ENCODE assay signal across 13 cellular contexts in genomic region chr7:135291809-135292253, GRCh38. TPM values are rescaled to one million over a fixed set of nuclear protein-coding genes. Genes with fewer than 3 reads are reported as not detected.
A peak's percentile ranks its signal among the peaks of the same experiment; 100 is the strongest.
DNase-seq lines count a peak whose midpoint lies in the region; ATAC-seq and TF ChIP-seq lines count a peak whose summit lies in the region.
"Had no signal": no experiment of that assay in that cellular context is flagged by ENCODE, and none has a peak within 500 bp of the region (broad histone marks: within the 10 kb centered on the region; RNA-seq: fewer than 3 reads in every experiment).

No MANE protein-coding gene starts in this region.

- H3K4me3 Mint-ChIP-seq in activated CD8-positive, alpha-beta memory T cell treated with anti-CD3 and anti-CD28 coated beads, Interleukin-2, amount 10 ng/mL, durations not matched to agents 7 days and 5 days = no peak overlapping the region
- no peak overlapping the region for H3K4me3 Mint-ChIP-seq in natural killer cell treated with Interleukin-12 subunit alpha and Interleukin-12 subunit beta and Interleukin-15 and Interleukin-18, amount 100 ng/mL, for 72 hours
- H3K4me3 Mint-ChIP-seq: activated naive CD4-positive, alpha-beta T cell treated with anti-CD3 and anti-CD28 coated beads, Interleukin-2, amount 10 ng/mL, durations not matched to agents 7 days and 5 days had no signal

- TF ChIP-seq CTCF in choroid plexus epithelial cell (conservative IDR thresholded peaks at IDR 0.05; ENCODE audit: low read depth, low read length) = no peak

- CTCF ChIA-PET in activated CD8-positive, alpha-beta memory T cell treated with anti-CD3 and anti-CD28 coated beads, Interleukin-2, amount 10 ng/mL, durations not matched to agents 7 days and 5 days (lab: Charles Lee) = no interaction called here

- H3K27me3 Mint-ChIP-seq in activated CD8-positive, alpha-beta memory T cell treated with anti-CD3 and anti-CD28 coated beads, Interleukin-2, amount 10 ng/mL, durations not matched to agents 7 days and 5 days = peaks cover 17% of the 10 kb centered on the region
- H3K27me3 Mint-ChIP-seq in natural killer cell treated with Interleukin-12 subunit alpha and Interleukin-12 subunit beta and Interleukin-15 and Interleukin-18, amount 100 ng/mL, for 72 hours = peaks cover 3 to 10% of the 10 kb centered on the region in 2 donors
- H3K27me3 Mint-ChIP-seq: activated naive CD4-positive, alpha-beta T cell treated with anti-CD3 and anti-CD28 coated beads, Interleukin-2, amount 10 ng/mL, durations not matched to agents 7 days and 5 days had no signal

- no peaks in the 10 kb centered on the region for H3K36me3 Mint-ChIP-seq in activated CD8-positive, alpha-beta memory T cell treated with anti-CD3 and anti-CD28 coated beads, Interleukin-2, amount 10 ng/mL, durations not matched to agents 7 days and 5 days
- H3K36me3 Mint-ChIP-seq in natural killer cell treated with Interleukin-12 subunit alpha and Interleukin-12 subunit beta and Interleukin-15 and Interleukin-18, amount 100 ng/mL, for 72 hours = no peaks in the 10 kb centered on the region
- H3K36me3 Mint-ChIP-seq: activated naive CD4-positive, alpha-beta T cell treated with anti-CD3 and anti-CD28 coated beads, Interleukin-2, amount 10 ng/mL, durations not matched to agents 7 days and 5 days had no signal

- in situ Hi-C loops in ACHN (cut with HindIII; ENCODE audit: low pct_ligation_motif_present, low pct_unique_long_range_greater_than_20kb, low sequenced_read_pairs) = no loop called here

- H3K9me3 Mint-ChIP-seq in activated CD8-positive, alpha-beta memory T cell treated with anti-CD3 and anti-CD28 coated beads, Interleukin-2, amount 10 ng/mL, durations not matched to agents 7 days and 5 days (ENCODE audit: low read depth) = no peaks in the 10 kb centered on the region
- H3K9me3 Mint-ChIP-seq in natural killer cell treated with Interleukin-12 subunit alpha and Interleukin-12 subunit beta and Interleukin-15 and Interleukin-18, amount 100 ng/mL, for 72 hours = no peaks in the 10 kb centered on the region
- H3K9me3 Mint-ChIP-seq: activated naive CD4-positive, alpha-beta T cell treated with anti-CD3 and anti-CD28 coated beads, Interleukin-2, amount 10 ng/mL, durations not matched to agents 7 days and 5 days had no signal

- no peaks in the 10 kb centered on the region for H3K4me1 Mint-ChIP-seq in activated CD8-positive, alpha-beta memory T cell treated with anti-CD3 and anti-CD28 coated beads, Interleukin-2, amount 10 ng/mL, durations not matched to agents 7 days and 5 days
- H3K4me1 Mint-ChIP-seq in natural killer cell treated with Interleukin-12 subunit alpha and Interleukin-12 subunit beta and Interleukin-15 and Interleukin-18, amount 100 ng/mL, for 72 hours (ENCODE audit: low read depth in 2 of 2) = no peaks in the 10 kb centered on the region
- H3K4me1 Mint-ChIP-seq: activated naive CD4-positive, alpha-beta T cell treated with anti-CD3 and anti-CD28 coated beads, Interleukin-2, amount 10 ng/mL, durations not matched to agents 7 days and 5 days had no signal

- H3K27ac Mint-ChIP-seq in activated CD8-positive, alpha-beta memory T cell treated with anti-CD3 and anti-CD28 coated beads, Interleukin-2, amount 10 ng/mL, durations not matched to agents 7 days and 5 days = no peak overlapping the region
- H3K27ac Mint-ChIP-seq in natural killer cell treated with Interleukin-12 subunit alpha and Interleukin-12 subunit beta and Interleukin-15 and Interleukin-18, amount 100 ng/mL, for 72 hours = no peak overlapping the region
- H3K27ac Mint-ChIP-seq: activated naive CD4-positive, alpha-beta T cell treated with anti-CD3 and anti-CD28 coated beads, Interleukin-2, amount 10 ng/mL, durations not matched to agents 7 days and 5 days had no signal

- ATAC-seq in activated CD8-positive, alpha-beta memory T cell treated with anti-CD3 and anti-CD28 coated beads, Interleukin-2, amount 10 ng/mL, durations not matched to agents 7 days and 5 days = no peak
- ATAC-seq in natural killer cell treated with Interleukin-12 subunit alpha and Interleukin-12 subunit beta and Interleukin-15 and Interleukin-18, amount 100 ng/mL, for 72 hours = no peak
- ATAC-seq: pancreas had no signal

- no peak overlapping the region for H3K4me3 ChIP-seq in choroid plexus epithelial cell (ENCODE audit: low read depth, low read length)
- H3K4me3 ChIP-seq: pancreas, Peyer's patch had no signal

- DNase-seq in activated CD8-positive, alpha-beta memory T cell treated with anti-CD3 and anti-CD28 coated beads, Interleukin-2, amount 10 ng/mL, durations not matched to agents 7 days and 5 days = peak; percentile 11
- no peak for DNase-seq in activated CD8-positive, alpha-beta memory T cell treated with anti-CD3 and anti-CD28 coated beads, Interleukin-2, amount 50 U/mL, for 48 hours
- DNase-seq in NCI-H510A (lab: John Stamatoyannopoulos, UW) = peak; percentile 6
- peak; percentile 40 for DNase-seq in choroid plexus epithelial cell (ENCODE audit: low read depth)
- DNase-seq in renal cortical epithelial cell (ENCODE audit: low read depth) = peak; percentile 97
- DNase-seq in natural killer cell treated with Interleukin-12 subunit alpha and Interleukin-12 subunit beta and Interleukin-15 and Interleukin-18, amount 100 ng/mL, for 72 hours (ENCODE audit: low spot score) = no peak
- no peak for DNase-seq in stimulated activated CD4-positive, alpha-beta T cell treated with anti-CD3 and anti-CD28 coated beads, Interleukin-4, amount 100 ng/mL, for 4 hours
- no peak for DNase-seq in ACHN
- DNase-seq: activated naive CD4-positive, alpha-beta T cell treated with anti-CD3 and anti-CD28 coated beads, Interleukin-2, amount 10 ng/mL, durations not matched to agents 7 days and 5 days; AML-193; effector memory CD4-positive, alpha-beta T cell; pancreas; Peyer's patch had no signal

RNA-seq across cellular contexts. Expression of gene STRA8, which starts 58.2 kb away (rescaled TPM):
- not detected for total RNA-seq in activated CD8-positive, alpha-beta memory T cell treated with anti-CD3 and anti-CD28 coated beads, Interleukin-2, amount 10 ng/mL, durations not matched to agents 7 days and 5 days
- not detected in 2 replicates for total RNA-seq in renal cortical epithelial cell
- not detected for total RNA-seq in natural killer cell treated with Interleukin-12 subunit alpha and Interleukin-12 subunit beta and Interleukin-15 and Interleukin-18, amount 100 ng/mL, for 72 hours
- total RNA-seq: pancreas, Peyer's patch had no signal

Comparison
In these comparisons a context has a peak if more than half of its experiments do, and no peak if none do; other contexts are left out.
1. DNase-seq: peak in activated CD8-positive, alpha-beta memory T cell treated with anti-CD3 and anti-CD28 coated beads, Interleukin-2, amount 10 ng/mL, durations not matched to agents 7 days and 5 days (single experiment), NCI-H510A (single experiment), choroid plexus epithelial cell (single experiment) and renal cortical epithelial cell (single experiment); none in activated CD8-positive, alpha-beta memory T cell treated with anti-CD3 and anti-CD28 coated beads, Interleukin-2, amount 50 U/mL, for 48 hours (single experiment), natural killer cell treated with Interleukin-12 subunit alpha and Interleukin-12 subunit beta and Interleukin-15 and Interleukin-18, amount 100 ng/mL, for 72 hours (single experiment), stimulated activated CD4-positive, alpha-beta T cell treated with anti-CD3 and anti-CD28 coated beads, Interleukin-4, amount 100 ng/mL, for 4 hours (0 of 2) and ACHN (single experiment).